8 cellular contexts compared by ENCODE assay signal in the genomic region with DNA sequence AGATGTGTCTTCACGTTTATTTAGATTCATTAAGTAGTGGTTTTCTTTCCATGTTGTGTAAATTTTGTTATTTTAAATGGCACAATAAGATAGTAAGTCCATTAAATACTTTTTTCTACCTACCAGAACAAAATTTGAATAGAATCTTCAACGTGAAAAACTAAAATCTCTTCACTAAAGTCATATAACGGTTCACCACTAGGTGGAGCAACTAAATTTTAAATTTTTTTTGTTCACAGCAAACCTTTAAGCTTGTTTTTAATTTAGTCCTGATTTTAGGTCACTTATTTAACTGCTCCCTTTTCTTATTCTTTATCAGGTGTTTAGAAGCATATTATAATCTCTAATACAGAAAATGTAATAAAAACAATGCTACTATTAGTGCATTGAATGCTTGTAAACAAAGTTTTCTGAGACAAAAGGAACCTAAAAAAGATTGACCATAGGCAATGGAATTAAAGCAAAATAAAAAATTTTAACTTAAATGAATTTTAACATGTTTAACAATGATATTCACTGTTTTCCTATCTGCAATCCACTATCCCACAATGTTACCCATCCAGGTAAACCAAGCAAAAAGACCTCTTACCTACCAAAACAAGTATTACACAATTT. TPM values are rescaled to one million over a fixed set of nuclear protein-coding genes. Genes with fewer than 3 reads are reported as not detected.
DNase-seq lines count a peak whose midpoint lies in the region; ATAC-seq, FAIRE-seq and TF ChIP-seq lines count a peak whose summit lies in the region.

No MANE protein-coding gene starts in this region.

- no peaks in the 10 kb centered on the region for H3K9me3 Mint-ChIP-seq in MCF 10A (ENCODE audit: unreplicated experiment)

- CTCF ChIA-PET in MCF 10A (lab: Yijun Ruan, JAX), result interaction anchor here (0.6 to 8.6 kb wide), 16 partner anchors 9 to 1656 kb away, joined by 3 to 79 read pairs (median 3); a partner anchor contains a TSS

- H3K27ac Mint-ChIP-seq in MCF 10A (ENCODE audit: low read depth, unreplicated experiment), result peak overlapping the region; percentile 36

- H2AFZ ChIP-seq in DND-41 (ENCODE audit: low read depth, low read length), result no peak overlapping the region

- no peak overlapping the region for H3K27ac ChIP-seq in DND-41 (ENCODE audit: low read length)

- no peak overlapping the region for H3K9ac ChIP-seq in DND-41 (ENCODE audit: low read depth, low read length)

- FAIRE-seq in GM12891 (lab: Jason Lieb, UNC), result no peak

- H3K27me3 ChIP-seq in DND-41 (ENCODE audit: insufficient read depth, low read length, poor library complexity), result no peaks in the 10 kb centered on the region

- no peaks in the 10 kb centered on the region for H3K4me1 Mint-ChIP-seq in MCF 10A (ENCODE audit: insufficient read depth, unreplicated experiment)

- intact Hi-C loops in MCF 10A (cut with micrococcal nuclease), result loop anchor here (1.0 kb wide), 1 partner anchor 222 kb away; no protein-coding TSS in a partner anchor

- no peaks in the 10 kb centered on the region for H3K4me1 ChIP-seq in DND-41 (ENCODE audit: insufficient read depth, low read length)

- POLR2A ChIA-PET in MCF 10A (lab: Yijun Ruan, JAX), result interaction anchor here (1.6 to 2.1 kb wide), 2 partner anchors 28 to 30 kb away, joined by 8 to 10 read pairs; a partner anchor contains a TSS

- H3K4me3 Mint-ChIP-seq in MCF 10A (ENCODE audit: unreplicated experiment), result no peak overlapping the region

- no peaks in the 10 kb centered on the region for H3K79me2 ChIP-seq in DND-41 (ENCODE audit: insufficient read depth, low read length)

- TF ChIP-seq CTCF in DND-41 (IDR thresholded peaks at IDR 0.05; ENCODE audit: borderline replicate concordance, extremely low read depth, low read length, poor library complexity, severe bottlenecking), result peak; percentile 68
- TF ChIP-seq CTCF in MCF 10A (IDR thresholded peaks at IDR 0.05; ENCODE audit: unreplicated experiment), result peak; percentile 37

- H3K4me2 ChIP-seq in DND-41 (ENCODE audit: insufficient read depth, low read length), result no peak overlapping the region

- TF ChIP-seq POLR2A in GM12891 (IDR thresholded peaks at IDR 0.05; ENCODE audit: low read depth, low read length), result no peak

- no TSS peak for BruUV-seq in MCF 10A (replicated peaks; lab: Mats Ljungman, UMichigan)

- no peak for ATAC-seq in DND-41 (ENCODE audit: insufficient read depth, low read depth)
- ATAC-seq in HG03565 (IDR thresholded peaks at IDR 0.05; ENCODE audit: unreplicated experiment), result no peak
- ATAC-seq in GM18520 (IDR thresholded peaks at IDR 0.05; ENCODE audit: unreplicated experiment), result no peak

- no peak for DNase-seq in DND-41
- peak; percentile 45 for DNase-seq in M059J (ENCODE audit: low read depth)
- DNase-seq in MCF 10A (ENCODE audit: unreplicated experiment), result peak; percentile 31
- peak; percentile 65 for DNase-seq in medulla oblongata (ENCODE audit: extremely low spot score)
- DNase-seq in NCI-H187 (lab: John Stamatoyannopoulos, UW), result no peak
- DNase-seq in GM12891 (ENCODE audit: insufficient read length, low spot score), result no peak

- H4K20me1 ChIP-seq in DND-41 (ENCODE audit: insufficient read depth, low read length), result no peaks in the 10 kb centered on the region

- no peaks in the 10 kb centered on the region for H3K27me3 Mint-ChIP-seq in MCF 10A (ENCODE audit: insufficient read depth, unreplicated experiment)

- H3K36me3 ChIP-seq in DND-41 (ENCODE audit: insufficient read depth, low read length), result no peaks in the 10 kb centered on the region

- no peak overlapping the region for H3K4me3 ChIP-seq in DND-41 (ENCODE audit: low read depth in 1 of 2, low read length in 2 of 2)

- no peaks in the 10 kb centered on the region for H3K36me3 Mint-ChIP-seq in MCF 10A (ENCODE audit: insufficient read depth, unreplicated experiment)

- H3K9me3 ChIP-seq in DND-41 (ENCODE audit: insufficient read depth, low read length, severe bottlenecking), result no peaks in the 10 kb centered on the region

TF ChIP-seq in GM12891, 5 proteins besides CTCF, POLR2A, EP300 and RAD21:
- TF ChIP-seq POU2F2 (IDR thresholded peaks at IDR 0.05; ENCODE audit: low read depth, low read length) (no peak), PAX5 (IDR thresholded peaks at IDR 0.05; ENCODE audit: insufficient read depth, low read length, severe bottlenecking) (no peak), SPI1 (IDR thresholded peaks at IDR 0.05; ENCODE audit: low read depth, low read length) (no peak), TAF1 (IDR thresholded peaks at IDR 0.05; ENCODE audit: low read depth, low read length) (no peak), POLR2AphosphoS5 (IDR thresholded peaks at IDR 0.05; ENCODE audit: low read depth, low read length) (no peak)

RNA-seq across cellular contexts. Expression of a gene that starts 28.3 kb away (rescaled TPM):
- 22.5 and 30.7 TPM in 2 replicates for total RNA-seq in M059J (2014; rRNA removed; shearing (Covaris generic))
- total RNA-seq in MCF 10A (2022), result 35.4 and 40.2 TPM in 2 replicates
- 7.4 TPM for polyA plus RNA-seq in GM12891 (2012; ENCODE audit: low read depth, missing spikeins)

Comparison
In these comparisons a context has a peak if more than half of its experiments do, and no peak if none do; other contexts are left out.
1. DNase-seq: peak in M059J (single experiment), MCF 10A (single experiment) and medulla oblongata (single experiment); none in DND-41 (single experiment), NCI-H187 (0 of 2) and GM12891 (single experiment).